ENCODE assay signal across 9 cellular contexts in the genomic region with DNA sequence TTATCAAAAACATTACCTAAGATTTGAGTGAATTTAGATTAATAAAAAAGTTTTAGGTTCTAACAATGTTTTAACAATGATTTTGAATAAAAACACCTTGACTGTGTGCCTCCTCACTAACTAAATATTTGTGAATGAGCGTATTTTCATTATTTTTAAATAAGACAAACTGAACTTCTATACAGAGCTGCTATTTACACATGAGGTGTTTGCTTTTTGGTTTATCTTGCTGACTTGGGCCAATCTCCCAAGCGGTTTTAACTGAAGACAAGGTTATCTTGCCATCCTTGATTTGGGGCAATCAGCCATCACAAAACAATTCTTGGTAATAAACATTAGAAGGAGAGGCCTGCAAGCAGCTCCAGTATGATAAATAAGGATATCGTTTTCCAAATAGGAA.
"Had no signal": no experiment of that assay in that cellular context is flagged by ENCODE, and none has a peak within 500 bp of the region (broad histone marks: within the 10 kb centered on the region; RNA-seq: fewer than 3 reads in every experiment).

No MANE protein-coding gene starts in this region.

- DNase-seq: H9, HCEC 1CT, IMR-90, KG1 had no signal

- H3K4me3 ChIP-seq: GM23338, K562 had no signal

- H3K4me2 ChIP-seq: GM23338 had no signal

- FAIRE-seq: H1, H54, K562 had no signal

- H2AFZ ChIP-seq: GM23338 had no signal

- H3K27ac ChIP-seq: HL-60 had no signal

- ATAC-seq: GM23338, K562 had no signal
